ENCODE assay signal across 8 cellular contexts in the genomic region with DNA sequence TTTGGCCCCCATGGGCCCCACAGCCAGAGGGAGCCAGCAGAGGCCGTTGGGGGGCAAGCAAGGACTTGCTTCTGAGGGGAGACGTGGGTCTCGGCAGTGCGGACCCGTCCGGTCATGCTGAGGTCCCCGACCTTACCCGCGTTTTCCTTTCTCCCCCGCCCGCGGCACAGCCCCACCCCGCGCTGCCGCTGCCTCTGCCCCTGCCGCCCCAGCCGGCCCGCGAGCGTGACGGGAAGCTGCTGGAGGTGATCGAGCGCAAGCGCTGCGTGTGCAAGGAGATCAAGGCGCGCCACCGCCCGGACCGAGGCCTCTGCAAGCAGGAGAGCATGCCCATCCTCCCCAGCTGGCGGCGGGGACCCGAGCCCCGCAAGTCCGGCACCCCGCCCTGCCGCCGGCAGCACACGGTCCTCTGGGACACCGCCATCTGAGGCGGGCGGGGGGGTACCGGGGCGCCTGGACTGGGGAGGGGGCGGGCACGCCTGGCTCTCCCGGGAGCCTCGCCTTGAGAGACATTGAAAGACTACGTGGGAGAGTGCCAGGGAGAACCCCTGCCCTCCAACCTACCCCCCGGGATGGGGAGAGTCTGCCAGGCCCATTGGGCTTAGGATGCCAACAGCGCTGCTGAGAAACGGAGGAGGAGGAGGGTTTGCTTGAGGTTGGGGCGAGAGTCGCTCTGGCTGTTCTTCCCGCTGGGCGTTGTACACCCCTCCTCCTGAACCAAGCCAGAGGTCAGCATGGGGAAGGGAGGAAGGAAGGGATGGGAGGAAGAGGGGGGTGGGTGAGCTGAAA. TPM values are rescaled to one million over a fixed set of nuclear protein-coding genes. Genes with fewer than 3 reads are reported as not detected.
DNase-seq lines count a peak whose midpoint lies in the region; ATAC-seq and TF ChIP-seq lines count a peak whose summit lies in the region.

No MANE protein-coding gene starts in this region.

- no peaks in the 10 kb centered on the region for H3K79me2 ChIP-seq in MM.1S (ENCODE audit: low read length)
- no peaks in the 10 kb centered on the region for H3K79me2 ChIP-seq in trophoblast cell (ENCODE audit: control insufficient read depth, insufficient read depth, low read length, poor library complexity)

- no peak overlapping the region for H3K23ac ChIP-seq in trophoblast cell (ENCODE audit: low read length)

- WGBS in trophoblast cell (ENCODE audit: extremely low coverage, insufficient coverage, insufficient read length): no CpG with 5 or more reads among the region's 56 CpGs

- H2BK5ac ChIP-seq in trophoblast cell (ENCODE audit: low read depth, low read length, poor library complexity): no peak overlapping the region

- H4K12ac ChIP-seq in trophoblast cell (ENCODE audit: low read depth, low read length): no peak overlapping the region

- H3K9me3 ChIP-seq in MM.1S (replicated peaks; ENCODE audit: insufficient read depth, low read length) (no peaks in the 10 kb centered on the region), trophoblast cell (ENCODE audit: insufficient read depth, low read depth, low read length) (peaks cover 1% of the 10 kb centered on the region)

- H3K4me1 ChIP-seq in MM.1S (ENCODE audit: low read length) (no peaks in the 10 kb centered on the region), trophoblast cell (ENCODE audit: control insufficient read depth in 1 of 2, insufficient read depth in 2 of 2, low read length in 2 of 2) (peaks cover 0 to 3% of the 10 kb centered on the region in 2 experiments)

- H2AFZ ChIP-seq in MM.1S (ENCODE audit: low read length) (peak overlapping the region; percentile 70), trophoblast cell (ENCODE audit: insufficient read depth, low read length, poor library complexity) (no peak overlapping the region)

- no peak; the same call in 1 of the 2 replicates for TF ChIP-seq CTCF in MM.1S (IDR thresholded peaks at IDR 0.05; ENCODE audit: low read length)

- peaks cover 1% of the 10 kb centered on the region for H3K79me1 ChIP-seq in trophoblast cell (ENCODE audit: low read length)

- H3K36me3 ChIP-seq in MM.1S (replicated peaks; ENCODE audit: insufficient read depth, low read length) (no peaks in the 10 kb centered on the region), trophoblast cell (ENCODE audit: control insufficient read depth in 1 of 2, insufficient read depth in 2 of 2, low read length in 2 of 2) (no peaks in the 10 kb centered on the region)

- no peak overlapping the region for H3K14ac ChIP-seq in trophoblast cell (ENCODE audit: low read length)

- H4K91ac ChIP-seq in trophoblast cell (ENCODE audit: low read depth, low read length): no peak overlapping the region

- no peak overlapping the region for H3K4ac ChIP-seq in trophoblast cell (ENCODE audit: low read depth, low read length)

- ATAC-seq in GM21786 (IDR thresholded peaks at IDR 0.05; ENCODE audit: unreplicated experiment) (no peak), GM18873 (IDR thresholded peaks at IDR 0.05; ENCODE audit: low FRiP score, unreplicated experiment) (no peak)

- no peak overlapping the region for H2AK5ac ChIP-seq in trophoblast cell (ENCODE audit: low read length)

- no peak overlapping the region for H2BK120ac ChIP-seq in trophoblast cell (ENCODE audit: insufficient read depth, low read length, poor library complexity)

- DNase-seq in AG08396 (ENCODE audit: low spot score) (peak; percentile 55), MM.1S (peak; percentile 37), activated T-helper 1 cell treated with Interleukin-2 at 50 U/mL for 16 hours (ENCODE audit: low read depth) (peak; percentile 46), germinal center (ENCODE audit: low spot score) (peak; percentile 33), trophoblast cell (peak in 1 of 2 donors; percentile 31), cerebellar nuclear complex (lab: John Stamatoyannopoulos, UW) (no peak)

- no peaks in the 10 kb centered on the region for H3K9me2 ChIP-seq in MM.1S (replicated peaks; ENCODE audit: insufficient read depth, low read length)

- H3K4me2 ChIP-seq in MM.1S (ENCODE audit: low read depth, low read length): peak overlapping the region; percentile 89
- peak overlapping the region; percentile 62 for H3K4me2 ChIP-seq in trophoblast cell (ENCODE audit: low read length)

- H3K27me3 ChIP-seq in MM.1S (replicated peaks; ENCODE audit: insufficient read depth, low read length) (peaks cover 54% of the 10 kb centered on the region), trophoblast cell (ENCODE audit: insufficient read depth, low read length) (peaks cover 3% of the 10 kb centered on the region)

- no peaks in the 10 kb centered on the region for H4K20me1 ChIP-seq in MM.1S (ENCODE audit: insufficient read depth, low read length)

- no peak overlapping the region for H3K27ac ChIP-seq in MM.1S (ENCODE audit: low read length)
- H3K27ac ChIP-seq in trophoblast cell (ENCODE audit: low read depth, low read length): no peak overlapping the region

- no peak overlapping the region for H3K18ac ChIP-seq in trophoblast cell (ENCODE audit: low read length)

- H3F3A ChIP-seq in MM.1S (ENCODE audit: insufficient read depth, low read length): no peaks in the 10 kb centered on the region

- H3K4me3 ChIP-seq in MM.1S (ENCODE audit: low read length): peak overlapping the region; percentile 25; the same call in 1 of the 2 replicates
- peak overlapping the region; percentile 47 for H3K4me3 ChIP-seq in trophoblast cell (ENCODE audit: low read depth, low read length)

- no peak overlapping the region for H4K8ac ChIP-seq in trophoblast cell (ENCODE audit: low read depth, low read length)

- no peak overlapping the region for H2BK12ac ChIP-seq in trophoblast cell (ENCODE audit: low read length)

- no peak overlapping the region for H3K9ac ChIP-seq in MM.1S (ENCODE audit: low read length)
- H3K9ac ChIP-seq in trophoblast cell (ENCODE audit: low read length): no peak overlapping the region

RNA-seq across cellular contexts. Expression of a gene that starts 9.9 kb away (rescaled TPM):
- polyA plus RNA-seq in trophoblast cell (2013): 0.76 and 0.81 TPM in 2 replicates

RNA-seq across cellular contexts. Expression of a gene that starts 14.7 kb away (rescaled TPM):
- 24.3 and 24.6 TPM in 2 replicates for polyA plus RNA-seq in trophoblast cell (2013)

RNA-seq across cellular contexts. Expression of a gene that starts 29.6 kb away (rescaled TPM):
- 1.1 TPM in 2 replicates for polyA plus RNA-seq in trophoblast cell (2013)

RNA-seq across cellular contexts. Expression of a gene that starts 45.3 kb away (rescaled TPM):
- 3.0 TPM in 2 replicates for polyA plus RNA-seq in trophoblast cell (2013)

RNA-seq across cellular contexts. Expression of a gene that starts 57.4 kb away (rescaled TPM):
- 42.2 and 45.3 TPM in 2 replicates for polyA plus RNA-seq in trophoblast cell (2013)

Comparison
In these comparisons a context has a peak if more than half of its experiments do, and no peak if none do; other contexts are left out.
1. DNase-seq: peak in AG08396 (single experiment), MM.1S (single experiment), activated T-helper 1 cell treated with Interleukin-2 at 50 U/mL for 16 hours (single experiment) and germinal center (single experiment); none in cerebellar nuclear complex (0 of 2).